In the genomic region with DNA sequence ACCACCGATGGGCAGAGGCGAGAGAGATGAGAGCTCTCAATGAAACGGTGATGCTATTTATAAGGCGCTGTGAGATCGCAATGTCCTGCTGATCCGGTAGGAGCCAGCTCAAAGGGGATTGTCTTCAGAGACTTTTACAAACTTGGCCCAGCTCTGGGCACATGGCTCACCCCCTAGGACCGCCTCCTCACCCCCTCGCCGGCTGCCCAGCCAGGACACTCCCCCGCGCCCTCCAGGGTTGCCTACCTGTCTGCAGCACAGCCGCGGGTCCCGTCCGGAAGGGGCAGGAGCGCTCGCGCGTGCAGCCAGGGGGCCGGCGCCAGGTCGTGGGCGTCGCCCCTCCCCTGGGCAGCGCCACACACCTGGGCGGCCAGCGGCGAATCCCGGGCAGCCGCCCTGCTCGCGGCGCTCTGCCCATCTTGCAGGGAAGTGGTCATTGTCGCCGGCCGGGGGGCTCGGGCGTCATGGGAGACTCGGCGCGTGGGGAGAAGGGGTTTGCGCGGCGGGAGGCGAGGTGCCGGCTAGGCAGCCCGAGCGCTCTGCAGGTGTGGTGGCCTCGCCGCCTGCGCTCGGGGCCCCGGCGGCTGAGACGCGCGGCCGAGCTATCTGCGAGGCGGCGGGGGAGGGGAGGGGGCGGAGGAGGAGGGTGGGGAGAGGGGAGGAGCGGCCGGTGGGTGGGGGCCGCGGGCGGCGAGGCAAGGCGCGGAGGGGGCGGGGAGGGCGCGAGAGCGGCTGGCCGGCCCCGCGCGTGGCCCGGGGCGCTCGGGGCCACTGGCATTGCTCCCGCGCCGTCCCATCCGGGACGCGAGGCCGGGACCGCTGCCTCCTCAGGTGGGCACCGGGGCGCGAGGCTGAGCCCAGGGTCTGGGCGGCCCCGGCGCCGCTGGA, we compare ENCODE assay signal across 8 cellular contexts. TPM values are rescaled to one million over a fixed set of nuclear protein-coding genes. Genes with fewer than 3 reads are reported as not detected.
DNase-seq lines count a peak whose midpoint lies in the region; ATAC-seq and FAIRE-seq lines count a peak whose summit lies in the region.

GRB14 (minus strand) TSS at position 610 of the 888 bp plus-strand sequence; CDS start at position 437, 173 bp downstream.

- peaks cover 4% of the 10 kb centered on the region for H3K4me1 ChIP-seq in SJSA1 (replicated peaks)
- H3K4me1 ChIP-seq in neuron (ENCODE audit: insufficient read depth, low read length): peaks cover 12% of the 10 kb centered on the region

- H3K4me3 ChIP-seq in H7 (ENCODE audit: insufficient read depth, low read depth, low read length) (peak within 1 kb of the TSS; percentile 73), SJSA1 (peak within 1 kb of the TSS; percentile 20), neuron (ENCODE audit: low read length) (peak within 1 kb of the TSS; percentile 55)

- H3K27ac ChIP-seq in SJSA1: no peak within 1 kb of the TSS

- H3K9me3 ChIP-seq in SJSA1 (replicated peaks) (no peaks in the 10 kb centered on the region), neuron (ENCODE audit: low read length) (no peaks in the 10 kb centered on the region)

- FAIRE-seq in frontal cortex (lab: Jason Lieb, UNC): no peak

- ATAC-seq in GM18861 (IDR thresholded peaks at IDR 0.05; ENCODE audit: unreplicated experiment): no peak
- no peak for ATAC-seq in HG03520 (IDR thresholded peaks at IDR 0.05; ENCODE audit: unreplicated experiment)
- ATAC-seq in HG03571 (IDR thresholded peaks at IDR 0.05; ENCODE audit: unreplicated experiment): no peak

- no peaks in the 10 kb centered on the region for H3K36me3 ChIP-seq in H7 (replicated peaks; ENCODE audit: control insufficient read depth, insufficient read depth, low read length)
- H3K36me3 ChIP-seq in SJSA1: no peaks in the 10 kb centered on the region
- no peaks in the 10 kb centered on the region for H3K36me3 ChIP-seq in neuron (ENCODE audit: insufficient read depth, low read length)

- peak; percentile 39 for DNase-seq in AG08395 (ENCODE audit: low spot score)
- peak; percentile 90 for DNase-seq in H7
- DNase-seq in SJSA1 (ENCODE audit: low read depth in 1 of 2, low spot score in 2 of 2): no peak
- DNase-seq in frontal cortex (ENCODE audit: low spot score in 2 of 2): peak; percentile 51 to 56

- peaks cover 2% of the 10 kb centered on the region; the same call in 1 of the 2 replicates for H3K27me3 ChIP-seq in H7 (ENCODE audit: control insufficient read depth, insufficient read depth, low read length)
- peaks cover 11% of the 10 kb centered on the region for H3K27me3 ChIP-seq in SJSA1 (replicated peaks)
- no peaks in the 10 kb centered on the region for H3K27me3 ChIP-seq in neuron (ENCODE audit: insufficient read depth, low read length)

- peak within 1 kb of the TSS; percentile 89 for H2AFZ ChIP-seq in neuron (ENCODE audit: low read depth, low read length)

RNA-seq across cellular contexts. Expression of gene GRB14, which starts in this region (rescaled TPM):
- 3.9 and 6.0 TPM in 2 replicates for total RNA-seq in H7 (2014; rRNA removed; shearing (Covaris generic))
- total RNA-seq in SJSA1 (2014; rRNA removed; shearing (Covaris generic)): not detected in 2 replicates
- total RNA-seq in frontal cortex: 15.1 TPM

Comparison
In these comparisons a context has a peak if more than half of its experiments do, and no peak if none do; other contexts are left out.
1. DNase-seq: peak in AG08395 (single experiment), H7 (single experiment) and frontal cortex (2 of 2); none in SJSA1 (0 of 2).
2. H3K4me3 ChIP-seq: peak in every context shown above with its lines; median percentile 73 in H7; 55 in neuron; 20 in SJSA1.